8 cellular contexts compared by ENCODE assay signal in genomic region chr7:131513245-131514061, GRCh38. TPM values are rescaled to one million over a fixed set of nuclear protein-coding genes. Genes with fewer than 3 reads are reported as not detected.
A peak's percentile ranks its signal among the peaks of the same experiment; 100 is the strongest.
DNase-seq lines count a peak whose midpoint lies in the region; TF ChIP-seq lines count a peak whose summit lies in the region.

No MANE protein-coding gene starts in this region.

- H3K36me3 ChIP-seq in Loucy (ENCODE audit: insufficient read depth, low read length) (no peaks in the 10 kb centered on the region), subcutaneous abdominal adipose tissue (ENCODE audit: control insufficient read depth in 5 of 5, insufficient read depth in 5 of 5, low read length in 5 of 5) (peaks cover 0 to 14% (median 3%) of the 10 kb centered on the region in 5 donors)

- H3K27me3 ChIP-seq in Loucy (ENCODE audit: insufficient read depth, low read length, poor library complexity, severe bottlenecking) (no peaks in the 10 kb centered on the region), subcutaneous abdominal adipose tissue (ENCODE audit: control insufficient read depth in 5 of 5, insufficient read depth in 4 of 5, low read length in 5 of 5) (peaks cover 2 to 8% (median 5%) of the 10 kb centered on the region in 5 donors)

- peak overlapping the region; percentile 2 for H3K27ac Mint-ChIP-seq in activated T-helper 2 cell treated with anti-CD3 and anti-CD28 coated beads, Interferon-gamma antibody, Interleukin-2, Interleukin-4, amounts not matched to agents 10 μg/mL and 5 μg/mL and 100 μg/mL, durations not matched to agents 14 hours and 24 hours and 36 hours

- peak; percentile 94 for TF ChIP-seq CTCF in Loucy (conservative IDR thresholded peaks at IDR 0.05; ENCODE audit: low read length)
- TF ChIP-seq CTCF in RWPE1 (conservative IDR thresholded peaks at IDR 0.05; ENCODE audit: low read depth), result peak; percentile 97
- peak; percentile 97 for TF ChIP-seq CTCF in foreskin fibroblast (IDR thresholded peaks at IDR 0.05; ENCODE audit: low read depth, low read length)

- no peaks in the 10 kb centered on the region for H3K4me1 ChIP-seq in Loucy (ENCODE audit: insufficient read depth, low read length, poor library complexity, severe bottlenecking)
- H3K4me1 ChIP-seq in subcutaneous abdominal adipose tissue (ENCODE audit: control insufficient read depth in 5 of 5, insufficient read depth in 5 of 5, low read length in 5 of 5), result peaks cover 4 to 37% (median 10%) of the 10 kb centered on the region in 5 donors

- H3K4me3 Mint-ChIP-seq in activated T-helper 2 cell treated with anti-CD3 and anti-CD28 coated beads, Interferon-gamma antibody, Interleukin-2, Interleukin-4, amounts not matched to agents 10 μg/mL and 5 μg/mL and 100 μg/mL, durations not matched to agents 14 hours and 24 hours and 36 hours (ENCODE audit: low read depth), result no peak overlapping the region

- H3K27ac ChIP-seq in RWPE1 (no peak overlapping the region), subcutaneous abdominal adipose tissue (ENCODE audit: low read depth, low read length) (no peak overlapping the region)

- no peaks in the 10 kb centered on the region for H3K79me2 ChIP-seq in Loucy (ENCODE audit: insufficient read depth, low read length)

- H3K9ac ChIP-seq in Loucy (ENCODE audit: low read depth, low read length, poor library complexity, severe bottlenecking) (no peak overlapping the region), subcutaneous abdominal adipose tissue (ENCODE audit: low read length in 5 of 5) (no peak overlapping the region)

- intact Hi-C loops in activated T-helper 2 cell treated with anti-CD3 and anti-CD28 coated beads, Interferon-gamma antibody, Interleukin-2, Interleukin-4, amounts not matched to agents 10 μg/mL and 5 μg/mL and 100 μg/mL, durations not matched to agents 14 hours and 24 hours and 36 hours (cut with micrococcal nuclease), result loop anchor here (1.0 to 2.0 kb wide), 2 partner anchors 141 to 444 kb away; no protein-coding TSS in a partner anchor

- H4K20me1 ChIP-seq in Loucy (ENCODE audit: insufficient read depth, low read length, poor library complexity, severe bottlenecking), result no peaks in the 10 kb centered on the region

- H3K9me3 ChIP-seq in Loucy (ENCODE audit: insufficient read depth, low read depth, low read length) (no peaks in the 10 kb centered on the region), subcutaneous abdominal adipose tissue (ENCODE audit: control insufficient read depth in 5 of 5, low read length in 5 of 5) (no peaks in the 10 kb centered on the region)

- CTCF ChIA-PET in RWPE1 (lab: Yijun Ruan, JAX), result interaction anchor here (0.5 to 2.0 kb wide), 7 partner anchors 9 to 1886 kb away, joined by 3 to 7 read pairs (median 4); no protein-coding TSS in a partner anchor

- H3F3A ChIP-seq in Loucy (ENCODE audit: low read depth), result no peaks in the 10 kb centered on the region

- POLR2A ChIA-PET in RWPE1 (lab: Yijun Ruan, JAX; ENCODE audit: low non-redundant PET), result no interaction called here

- H2AFZ ChIP-seq in Loucy (ENCODE audit: low read length), result peak overlapping the region; percentile 75; the same call in 1 of the 2 replicates

- H3K9me3 Mint-ChIP-seq in activated T-helper 2 cell treated with anti-CD3 and anti-CD28 coated beads, Interferon-gamma antibody, Interleukin-2, Interleukin-4, amounts not matched to agents 10 μg/mL and 5 μg/mL and 100 μg/mL, durations not matched to agents 14 hours and 24 hours and 36 hours, result no peaks in the 10 kb centered on the region

- peaks cover 14% of the 10 kb centered on the region for H3K4me1 Mint-ChIP-seq in activated T-helper 2 cell treated with anti-CD3 and anti-CD28 coated beads, Interferon-gamma antibody, Interleukin-2, Interleukin-4, amounts not matched to agents 10 μg/mL and 5 μg/mL and 100 μg/mL, durations not matched to agents 14 hours and 24 hours and 36 hours (ENCODE audit: low read depth)

- H3K4me2 ChIP-seq in Loucy (ENCODE audit: low read depth, low read length, poor library complexity, severe bottlenecking), result peak overlapping the region; percentile 49

- no peaks in the 10 kb centered on the region for H3K9me2 ChIP-seq in Loucy (replicated peaks; ENCODE audit: low read depth, low read length)

- peak overlapping the region; percentile 17 for H3K4me3 ChIP-seq in Loucy (ENCODE audit: low read length, poor library complexity, severe bottlenecking)
- no peak overlapping the region for H3K4me3 ChIP-seq in foreskin fibroblast (ENCODE audit: low read depth in 1 of 2, low read length in 2 of 2)
- H3K4me3 ChIP-seq in subcutaneous abdominal adipose tissue (ENCODE audit: low read depth in 1 of 5, low read length in 5 of 5), result peak overlapping the region in 4 of 5 donors; percentile 6 to 29 (median 23)

- H3K27me3 Mint-ChIP-seq in activated T-helper 2 cell treated with anti-CD3 and anti-CD28 coated beads, Interferon-gamma antibody, Interleukin-2, Interleukin-4, amounts not matched to agents 10 μg/mL and 5 μg/mL and 100 μg/mL, durations not matched to agents 14 hours and 24 hours and 36 hours (ENCODE audit: low read depth), result peaks cover 7% of the 10 kb centered on the region

- H3K36me3 Mint-ChIP-seq in activated T-helper 2 cell treated with anti-CD3 and anti-CD28 coated beads, Interferon-gamma antibody, Interleukin-2, Interleukin-4, amounts not matched to agents 10 μg/mL and 5 μg/mL and 100 μg/mL, durations not matched to agents 14 hours and 24 hours and 36 hours (ENCODE audit: low read depth), result no peaks in the 10 kb centered on the region

- DNase-seq in Daoy (ENCODE audit: low read depth) (peak; percentile 97), GOT3 (lab: John Stamatoyannopoulos, UW) (peak; percentile 30), RWPE1 (ENCODE audit: low spot score) (peak; percentile 74), foreskin fibroblast (peak; percentile 68 to 91), non-pigmented ciliary epithelial cell (ENCODE audit: low read depth) (peak; percentile 49)
- peak; percentile 69 for DNase-seq in activated T-helper 2 cell treated with anti-CD3 and anti-CD28 coated beads, Interferon-gamma antibody, Interleukin-2, Interleukin-4, amounts not matched to agents 10 μg/mL and 5 μg/mL and 100 μg/mL, durations not matched to agents 14 hours and 24 hours and 36 hours (ENCODE audit: low spot score)

RNA-seq across cellular contexts. Expression of gene PODXL, which starts 43.0 kb away (rescaled TPM):
- 27.1 and 27.8 TPM in 2 replicates for total RNA-seq in Daoy (2014; rRNA removed; shearing (Covaris generic))
- 0.68 and 0.76 TPM in 2 replicates for total RNA-seq in activated T-helper 2 cell treated with anti-CD3 and anti-CD28 coated beads, Interferon-gamma antibody, Interleukin-2, Interleukin-4, amounts not matched to agents 10 μg/mL and 5 μg/mL and 100 μg/mL, durations not matched to agents 14 hours and 24 hours and 36 hours

Comparison
In these comparisons a context has a peak if more than half of its experiments do, and no peak if none do; other contexts are left out.
1. DNase-seq: peak in every context shown above with its lines; median percentile 97 in Daoy; 80 in foreskin fibroblast; 74 in RWPE1; 69 in activated T-helper 2 cell treated with anti-CD3 and anti-CD28 coated beads, Interferon-gamma antibody, Interleukin-2, Interleukin-4, amounts not matched to agents 10 μg/mL and 5 μg/mL and 100 μg/mL, durations not matched to agents 14 hours and 24 hours and 36 hours; 49 in non-pigmented ciliary epithelial cell; 30 in GOT3.
2. H3K4me3 ChIP-seq: peak in Loucy (single experiment) and subcutaneous abdominal adipose tissue (4 of 5); none in foreskin fibroblast (0 of 2).
3. RNA of gene PODXL, which starts 43.0 kb away (total RNA-seq): 27.1 to 27.8 TPM in Daoy; 0.68 to 0.76 TPM in activated T-helper 2 cell treated with anti-CD3 and anti-CD28 coated beads, Interferon-gamma antibody, Interleukin-2, Interleukin-4, amounts not matched to agents 10 μg/mL and 5 μg/mL and 100 μg/mL, durations not matched to agents 14 hours and 24 hours and 36 hours; every median in the first group is over 10 times any median in the second.
4. Peak in every context shown above with its lines, with median percentiles within 50 percentile points of each other: CTCF ChIP-seq.